Comparison of ENCODE assay signal across 14 cellular contexts in the genomic region with DNA sequence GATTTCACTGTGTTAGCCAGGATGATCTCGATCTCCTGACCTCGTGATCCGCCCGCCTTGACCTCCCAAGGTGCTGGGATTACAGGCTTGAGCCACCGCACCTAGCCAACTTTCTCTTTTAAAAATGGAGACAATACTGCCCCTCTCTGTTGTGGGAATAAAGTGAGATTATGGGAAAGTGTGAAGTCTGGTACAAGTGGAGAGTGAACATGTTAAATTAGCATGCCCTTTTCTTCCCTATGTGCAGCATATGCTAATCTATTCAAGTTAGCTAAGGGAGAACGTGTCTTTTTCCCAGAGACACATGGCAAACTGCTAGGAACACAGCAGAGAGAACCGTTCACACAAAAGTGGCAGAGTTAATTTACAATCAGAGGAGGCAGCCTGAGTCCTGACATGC. TPM values are rescaled to one million over a fixed set of nuclear protein-coding genes. Genes with fewer than 3 reads are reported as not detected.
A peak's percentile ranks its signal among the peaks of the same experiment; 100 is the strongest.
DNase-seq lines count a peak whose midpoint lies in the region; ATAC-seq and TF ChIP-seq lines count a peak whose summit lies in the region.
"Had no signal": no experiment of that assay in that cellular context is flagged by ENCODE, and none has a peak within 500 bp of the region (broad histone marks: within the 10 kb centered on the region; RNA-seq: fewer than 3 reads in every experiment).

No MANE protein-coding gene starts in this region.

- H3F3A ChIP-seq in PC-3 (ENCODE audit: low read length, unreplicated experiment), result no peaks in the 10 kb centered on the region

- in situ Hi-C loops in brain microvascular endothelial cell (cut with HindIII; ENCODE audit: low pct_ligation_motif_present, low sequenced_read_pairs), result no loop called here

- no peaks in the 10 kb centered on the region for H3K9me3 ChIP-seq in PC-3 (ENCODE audit: low read length)
- H3K9me3 ChIP-seq: heart right ventricle had no signal

- CTCF ChIA-PET in activated naive CD4-positive, alpha-beta T cell treated with anti-CD3 and anti-CD28 coated beads, Interleukin-2, amount 10 ng/mL, durations not matched to agents 7 days and 5 days (lab: Charles Lee), result interaction anchor here (0.9 to 1.7 kb wide), 4 partner anchors 29 to 110 kb away, joined by 3 to 4 read pairs (median 3); partner anchors contain the start of gene ZNF384
- CTCF ChIA-PET in PC-3 (lab: Charles Lee), result no interaction called here

- peak overlapping the region; percentile 88 for H3K4me3 Mint-ChIP-seq in activated naive CD4-positive, alpha-beta T cell treated with anti-CD3 and anti-CD28 coated beads, Interleukin-2, amount 10 ng/mL, durations not matched to agents 7 days and 5 days
- peak overlapping the region; percentile 28 to 84 for H3K4me3 Mint-ChIP-seq in effector memory CD8-positive, alpha-beta T cell
- peak overlapping the region; percentile 56 to 90 for H3K4me3 Mint-ChIP-seq in stimulated activated naive B cell treated with anti-CD40 and anti-IgM and Interleukin-4, amounts not matched to agents 10 μg/mL and 1 μg/mL and 100 μg/mL, for 72 hours

- ATAC-seq in PC-3, result no peak
- no peak for ATAC-seq in effector memory CD8-positive, alpha-beta T cell (replicated peaks)
- no peak for ATAC-seq in stimulated activated naive B cell treated with anti-CD40 and anti-IgM and Interleukin-4, amounts not matched to agents 10 μg/mL and 1 μg/mL and 100 μg/mL, for 72 hours (replicated peaks)
- ATAC-seq: heart right ventricle, left colon had no signal

- H3K36me3 ChIP-seq in PC-3 (ENCODE audit: low read depth, low read length) (peaks cover 8% of the 10 kb centered on the region; the same call in 1 of the 2 replicates), brain microvascular endothelial cell (replicated peaks) (peaks cover 30% of the 10 kb centered on the region)

- no peak overlapping the region for H2AFZ ChIP-seq in PC-3 (ENCODE audit: low read length)

- TF ChIP-seq CTCF in PC-3 (conservative IDR thresholded peaks at IDR 0.05; ENCODE audit: low read depth, low read length) (no peak), brain microvascular endothelial cell (IDR thresholded peaks at IDR 0.05; ENCODE audit: low read depth, low read length, missing control alignments) (no peak)

- no peaks in the 10 kb centered on the region for H3K27me3 ChIP-seq in PC-3 (ENCODE audit: low read length)
- no peaks in the 10 kb centered on the region for H3K27me3 ChIP-seq in brain microvascular endothelial cell (replicated peaks)
- H3K27me3 ChIP-seq: cardiac muscle cell, heart right ventricle had no signal

- no peaks in the 10 kb centered on the region for H4K20me1 ChIP-seq in PC-3 (ENCODE audit: low read length)

- DNase-seq in activated naive CD4-positive, alpha-beta T cell treated with anti-CD3 and anti-CD28 coated beads, Interleukin-2, amount 10 ng/mL, durations not matched to agents 7 days and 5 days, result no peak
- DNase-seq in activated naive CD4-positive, alpha-beta T cell treated with anti-CD3 and anti-CD28 coated beads, Interleukin-2, amount 50 U/mL, for 16 hours, result no peak
- DNase-seq in PC-3, result no peak
- DNase-seq in effector memory CD8-positive, alpha-beta T cell, result no peak
- DNase-seq in stimulated activated naive B cell treated with anti-CD40 and anti-IgM and Interleukin-4, amounts not matched to agents 10 μg/mL and 1 μg/mL and 100 μg/mL, for 72 hours, result no peak
- no peak for DNase-seq in superior temporal gyrus (ENCODE audit: extremely low spot score)
- no peak for DNase-seq in T-helper 9 cell
- no peak for DNase-seq in brain microvascular endothelial cell
- DNase-seq: activated CD8-positive, alpha-beta memory T cell treated with anti-CD3 and anti-CD28 coated beads, Interleukin-2, amount 50 U/mL, for 4 hours; heart right ventricle; left colon; NK-92 treated with Interleukin-12 subunit alpha and Interleukin-12 subunit beta, amount 100 ng/mL, for 24 hours had no signal

- POLR2A ChIA-PET in PC-3 (lab: Charles Lee; ENCODE audit: unreplicated experiment), result no interaction called here

- H3K27ac Mint-ChIP-seq in activated naive CD4-positive, alpha-beta T cell treated with anti-CD3 and anti-CD28 coated beads, Interleukin-2, amount 10 ng/mL, durations not matched to agents 7 days and 5 days, result peak overlapping the region; percentile 91
- no peak overlapping the region for H3K27ac Mint-ChIP-seq in effector memory CD8-positive, alpha-beta T cell
- H3K27ac Mint-ChIP-seq in stimulated activated naive B cell treated with anti-CD40 and anti-IgM and Interleukin-4, amounts not matched to agents 10 μg/mL and 1 μg/mL and 100 μg/mL, for 72 hours, result peak overlapping the region; percentile 32

- no peak overlapping the region for H3K9ac ChIP-seq in PC-3 (ENCODE audit: low read length)

- no peaks in the 10 kb centered on the region for H3K9me3 Mint-ChIP-seq in activated naive CD4-positive, alpha-beta T cell treated with anti-CD3 and anti-CD28 coated beads, Interleukin-2, amount 10 ng/mL, durations not matched to agents 7 days and 5 days
- H3K9me3 Mint-ChIP-seq in effector memory CD8-positive, alpha-beta T cell, result no peaks in the 10 kb centered on the region
- H3K9me3 Mint-ChIP-seq in stimulated activated naive B cell treated with anti-CD40 and anti-IgM and Interleukin-4, amounts not matched to agents 10 μg/mL and 1 μg/mL and 100 μg/mL, for 72 hours, result no peaks in the 10 kb centered on the region

- H3K4me3 ChIP-seq in PC-3 (ENCODE audit: low read length), result no peak overlapping the region
- no peak overlapping the region for H3K4me3 ChIP-seq in brain microvascular endothelial cell (ENCODE audit: low read depth, low read length)

- H3K27ac ChIP-seq in PC-3 (ENCODE audit: low read length) (no peak overlapping the region), brain microvascular endothelial cell (no peak overlapping the region)

- H3K79me2 ChIP-seq in PC-3 (ENCODE audit: low read length), result peaks cover 13% of the 10 kb centered on the region

- H3K9me2 ChIP-seq in PC-3 (replicated peaks; ENCODE audit: low read length), result no peaks in the 10 kb centered on the region

- no TSS peak for BruUV-seq in PC-3 (replicated peaks; lab: Mats Ljungman, UMichigan)

- 0 out of 2 replicates have a peak overlapping the region, but pooled peaks have one; percentile 19 for H3K4me2 ChIP-seq in PC-3 (ENCODE audit: low read length)

- peaks cover 4% of the 10 kb centered on the region for H3K27me3 Mint-ChIP-seq in activated naive CD4-positive, alpha-beta T cell treated with anti-CD3 and anti-CD28 coated beads, Interleukin-2, amount 10 ng/mL, durations not matched to agents 7 days and 5 days
- no peaks in the 10 kb centered on the region for H3K27me3 Mint-ChIP-seq in effector memory CD8-positive, alpha-beta T cell
- H3K27me3 Mint-ChIP-seq in stimulated activated naive B cell treated with anti-CD40 and anti-IgM and Interleukin-4, amounts not matched to agents 10 μg/mL and 1 μg/mL and 100 μg/mL, for 72 hours, result no peaks in the 10 kb centered on the region

- peaks cover 17% of the 10 kb centered on the region for H3K4me1 ChIP-seq in PC-3 (ENCODE audit: insufficient read depth, low read length)

- intact Hi-C loops in PC-3 (cut with micrococcal nuclease), result no loop called here

- H3K4me1 Mint-ChIP-seq in activated naive CD4-positive, alpha-beta T cell treated with anti-CD3 and anti-CD28 coated beads, Interleukin-2, amount 10 ng/mL, durations not matched to agents 7 days and 5 days, result peaks cover 31% of the 10 kb centered on the region
- peaks cover 9 to 27% of the 10 kb centered on the region in 2 donors for H3K4me1 Mint-ChIP-seq in effector memory CD8-positive, alpha-beta T cell (ENCODE audit: low read depth in 2 of 2)
- peaks cover 19 to 31% of the 10 kb centered on the region in 2 donors for H3K4me1 Mint-ChIP-seq in stimulated activated naive B cell treated with anti-CD40 and anti-IgM and Interleukin-4, amounts not matched to agents 10 μg/mL and 1 μg/mL and 100 μg/mL, for 72 hours

- peaks cover 23% of the 10 kb centered on the region for H3K36me3 Mint-ChIP-seq in activated naive CD4-positive, alpha-beta T cell treated with anti-CD3 and anti-CD28 coated beads, Interleukin-2, amount 10 ng/mL, durations not matched to agents 7 days and 5 days
- H3K36me3 Mint-ChIP-seq in effector memory CD8-positive, alpha-beta T cell (ENCODE audit: insufficient read depth), result peaks cover 39% of the 10 kb centered on the region
- peaks cover 22 to 24% of the 10 kb centered on the region in 2 donors for H3K36me3 Mint-ChIP-seq in stimulated activated naive B cell treated with anti-CD40 and anti-IgM and Interleukin-4, amounts not matched to agents 10 μg/mL and 1 μg/mL and 100 μg/mL, for 72 hours

RNA-seq across cellular contexts. Expression of gene COPS7A, which starts 1.5 kb away (rescaled TPM):
- total RNA-seq in PC-3 (2014; rRNA removed), result 82.3 and 86.9 TPM in 2 replicates

RNA-seq across cellular contexts. Expression of gene PIANP, which starts 24.7 kb away (rescaled TPM):
- not detected in 2 replicates for total RNA-seq in PC-3 (2014; rRNA removed)
- total RNA-seq: omental fat pad had no signal

RNA-seq across cellular contexts. Expression of gene MLF2, which starts 27.6 kb away (rescaled TPM):
- total RNA-seq in PC-3 (2014; rRNA removed), result 222 and 248 TPM in 2 replicates

RNA-seq across cellular contexts. Expression of gene ZNF384, which starts 36.2 kb away (rescaled TPM):
- 19.6 and 22.3 TPM in 2 replicates for total RNA-seq in PC-3 (2014; rRNA removed)

RNA-seq across cellular contexts. Expression of gene PTMS, which starts 40.8 kb away (rescaled TPM):
- 46.4 and 84.7 TPM in 2 replicates for total RNA-seq in PC-3 (2014; rRNA removed)

Comparison
In these comparisons a context has a peak if more than half of its experiments do, and no peak if none do; other contexts are left out.
1. H3K27ac Mint-ChIP-seq: peak in activated naive CD4-positive, alpha-beta T cell treated with anti-CD3 and anti-CD28 coated beads, Interleukin-2, amount 10 ng/mL, durations not matched to agents 7 days and 5 days (single experiment) and stimulated activated naive B cell treated with anti-CD40 and anti-IgM and Interleukin-4, amounts not matched to agents 10 μg/mL and 1 μg/mL and 100 μg/mL, for 72 hours (single experiment); none in effector memory CD8-positive, alpha-beta T cell (0 of 2).
2. Peak in every context shown above with its lines, with median percentiles within 50 percentile points of each other: H3K4me3 Mint-ChIP-seq.